ENCODE assay signal across 11 cellular contexts in the genomic region with DNA sequence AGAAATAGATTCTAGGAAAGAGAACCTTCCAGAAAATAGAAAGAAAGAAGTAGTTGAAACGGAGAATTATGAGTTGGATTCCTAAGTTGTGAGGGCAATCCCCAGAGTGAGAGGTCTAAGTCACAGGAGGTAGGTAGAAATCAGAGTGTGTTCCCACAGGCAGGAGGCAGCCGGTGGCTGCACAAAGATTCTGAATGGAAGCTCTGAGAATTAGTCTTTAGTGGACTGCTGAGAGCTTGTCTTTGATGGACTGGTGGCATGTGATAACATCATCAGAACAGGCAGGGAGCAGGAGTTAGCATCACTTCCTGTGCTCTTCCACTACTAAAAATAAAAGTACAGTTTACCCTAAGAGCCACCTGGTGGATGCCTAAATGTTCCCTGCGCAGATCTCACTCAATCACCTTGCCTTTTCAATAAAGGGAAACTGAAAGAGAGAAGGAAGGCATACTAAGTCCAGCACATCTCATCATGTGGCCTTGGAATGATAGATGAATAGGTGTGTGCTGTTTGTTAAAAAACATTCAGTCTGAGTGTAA.
DNase-seq lines count a peak whose midpoint lies in the region; ATAC-seq and TF ChIP-seq lines count a peak whose summit lies in the region.
"Had no signal": no experiment of that assay in that cellular context is flagged by ENCODE, and none has a peak within 500 bp of the region (broad histone marks: within the 10 kb centered on the region; RNA-seq: fewer than 3 reads in every experiment).

No MANE protein-coding gene starts in this region.

- peaks cover 25% of the 10 kb centered on the region for H3K4me1 Mint-ChIP-seq in WTC11
- H3K4me1 Mint-ChIP-seq in Calu3 (ENCODE audit: low read depth, unreplicated experiment), result no peaks in the 10 kb centered on the region

- CTCF ChIA-PET in WTC11 (lab: Charles Lee), result no interaction called here
- CTCF ChIA-PET in Calu3 (lab: Charles Lee), result no interaction called here

- H3K27ac ChIP-seq in osteoblast (ENCODE audit: low read depth, low read length), result no peak overlapping the region

- H3K4me2 ChIP-seq in osteoblast (ENCODE audit: insufficient read depth, low read length), result no peak overlapping the region

- POLR2A ChIA-PET in WTC11 (lab: Charles Lee), result no interaction called here

- intact Hi-C loops in Calu3 (cut with micrococcal nuclease; ENCODE audit: unreplicated experiment), result loop anchor here (10.0 kb wide), 1 partner anchor 835 kb away; no protein-coding TSS in a partner anchor
- intact Hi-C loops in cardiac septum (cut with DNase I), result no loop called here

- no peaks in the 10 kb centered on the region for H4K20me1 ChIP-seq in osteoblast (ENCODE audit: insufficient read depth, low read length)

- no TSS peak for BruUV-seq in Calu3 (replicated peaks; lab: Mats Ljungman, UMichigan)

- H3K9me3 Mint-ChIP-seq in WTC11 (no peaks in the 10 kb centered on the region), Calu3 (ENCODE audit: low read depth, unreplicated experiment) (peaks cover 3% of the 10 kb centered on the region)
- H3K9me3 Mint-ChIP-seq: stimulated activated naive CD8-positive, alpha-beta T cell treated with anti-CD3 and anti-CD28 coated beads, Interleukin-15, Interleukin-2, amounts not matched to agents 100 ng/mL and 50 ng/mL, for 24 hours had no signal

- H3K4me3 ChIP-seq in GM12865 (ENCODE audit: low read depth, low read length) (no peak overlapping the region), osteoblast (ENCODE audit: insufficient read depth, low read length) (no peak overlapping the region)

- H2AFZ ChIP-seq in osteoblast (ENCODE audit: low read length), result no peak overlapping the region

- H3K27ac Mint-ChIP-seq in WTC11, result no peak overlapping the region
- no peak overlapping the region for H3K27ac Mint-ChIP-seq in Calu3 (ENCODE audit: unreplicated experiment)
- H3K27ac Mint-ChIP-seq: stimulated activated naive CD8-positive, alpha-beta T cell treated with anti-CD3 and anti-CD28 coated beads, Interleukin-15, Interleukin-2, amounts not matched to agents 100 ng/mL and 50 ng/mL, for 24 hours had no signal

- no peaks in the 10 kb centered on the region for H3K27me3 Mint-ChIP-seq in WTC11 (ENCODE audit: low read depth)
- no peaks in the 10 kb centered on the region for H3K27me3 Mint-ChIP-seq in Calu3 (ENCODE audit: unreplicated experiment)
- H3K27me3 Mint-ChIP-seq: stimulated activated naive CD8-positive, alpha-beta T cell treated with anti-CD3 and anti-CD28 coated beads, Interleukin-15, Interleukin-2, amounts not matched to agents 100 ng/mL and 50 ng/mL, for 24 hours had no signal

- no peaks in the 10 kb centered on the region for H3K27me3 ChIP-seq in osteoblast (ENCODE audit: insufficient read depth, low read length)

- no peaks in the 10 kb centered on the region for H3K9me3 ChIP-seq in osteoblast (ENCODE audit: low read depth, low read length)

- H3K36me3 ChIP-seq in osteoblast (ENCODE audit: insufficient read depth, low read length), result no peaks in the 10 kb centered on the region

- no peaks in the 10 kb centered on the region for H3K79me2 ChIP-seq in osteoblast (ENCODE audit: insufficient read depth, low read length)

- H3K4me1 ChIP-seq in osteoblast (ENCODE audit: insufficient read depth, low read length), result no peaks in the 10 kb centered on the region

- no peaks in the 10 kb centered on the region for H3K36me3 Mint-ChIP-seq in WTC11
- H3K36me3 Mint-ChIP-seq in Calu3 (ENCODE audit: insufficient read depth, unreplicated experiment), result no peaks in the 10 kb centered on the region

- no peak overlapping the region for H3K4me3 Mint-ChIP-seq in WTC11
- H3K4me3 Mint-ChIP-seq in Calu3 (ENCODE audit: low read depth, unreplicated experiment), result no peak overlapping the region
- H3K4me3 Mint-ChIP-seq: stimulated activated naive CD8-positive, alpha-beta T cell treated with anti-CD3 and anti-CD28 coated beads, Interleukin-15, Interleukin-2, amounts not matched to agents 100 ng/mL and 50 ng/mL, for 24 hours had no signal

- peak; percentile 16 for DNase-seq in GM12865 (ENCODE audit: low read depth)
- DNase-seq in WTC11 (ENCODE audit: low spot score), result no peak
- DNase-seq in Calu3, result no peak
- DNase-seq in osteoblast (ENCODE audit: insufficient read length, low spot score, missing footprints), result no peak
- DNase-seq in cardiac septum (ENCODE audit: low spot score), result no peak
- DNase-seq: effector memory CD4-positive, alpha-beta T cell; NCI-H2227 treated with DMSO at 0.1 percent for 48 hours had no signal

- ATAC-seq in GM21360 (IDR thresholded peaks at IDR 0.05; ENCODE audit: unreplicated experiment) (peak; percentile 94), HG03469 (IDR thresholded peaks at IDR 0.05; ENCODE audit: unreplicated experiment) (peak; percentile 69), WTC11 (peak; percentile 69), HG02642 (IDR thresholded peaks at IDR 0.05; ENCODE audit: poor library complexity, unreplicated experiment) (no peak)

- TF ChIP-seq CTCF in GM12865 (IDR thresholded peaks at IDR 0.05; ENCODE audit: insufficient read depth, low read depth, low read length, missing control alignments) (no peak), WTC11 (IDR thresholded peaks at IDR 0.05) (no peak), Calu3 (IDR thresholded peaks at IDR 0.05; ENCODE audit: unreplicated experiment) (no peak), osteoblast (IDR thresholded peaks at IDR 0.05; ENCODE audit: extremely low read depth, low read depth, low read length) (no peak)

TF ChIP-seq in WTC11, 78 proteins besides CTCF, POLR2A, EP300 and RAD21 (continues in another document):
- TF ChIP-seq NFYB (CRISPR knock-in tag; conservative IDR thresholded peaks at IDR 0.05; ENCODE audit: low read depth) (no peak), ZNF281 (CRISPR knock-in tag; IDR thresholded peaks at IDR 0.05) (no peak), USF2 (CRISPR knock-in tag; IDR thresholded peaks at IDR 0.05) (no peak), ATF3 (CRISPR knock-in tag; conservative IDR thresholded peaks at IDR 0.05) (no peak), ZNF138 (CRISPR knock-in tag; conservative IDR thresholded peaks at IDR 0.05) (no peak), SP1 (CRISPR knock-in tag; conservative IDR thresholded peaks at IDR 0.05) (no peak), ETV6 (CRISPR knock-in tag; IDR thresholded peaks at IDR 0.05) (no peak)
- TF ChIP-seq, protein P1, sequence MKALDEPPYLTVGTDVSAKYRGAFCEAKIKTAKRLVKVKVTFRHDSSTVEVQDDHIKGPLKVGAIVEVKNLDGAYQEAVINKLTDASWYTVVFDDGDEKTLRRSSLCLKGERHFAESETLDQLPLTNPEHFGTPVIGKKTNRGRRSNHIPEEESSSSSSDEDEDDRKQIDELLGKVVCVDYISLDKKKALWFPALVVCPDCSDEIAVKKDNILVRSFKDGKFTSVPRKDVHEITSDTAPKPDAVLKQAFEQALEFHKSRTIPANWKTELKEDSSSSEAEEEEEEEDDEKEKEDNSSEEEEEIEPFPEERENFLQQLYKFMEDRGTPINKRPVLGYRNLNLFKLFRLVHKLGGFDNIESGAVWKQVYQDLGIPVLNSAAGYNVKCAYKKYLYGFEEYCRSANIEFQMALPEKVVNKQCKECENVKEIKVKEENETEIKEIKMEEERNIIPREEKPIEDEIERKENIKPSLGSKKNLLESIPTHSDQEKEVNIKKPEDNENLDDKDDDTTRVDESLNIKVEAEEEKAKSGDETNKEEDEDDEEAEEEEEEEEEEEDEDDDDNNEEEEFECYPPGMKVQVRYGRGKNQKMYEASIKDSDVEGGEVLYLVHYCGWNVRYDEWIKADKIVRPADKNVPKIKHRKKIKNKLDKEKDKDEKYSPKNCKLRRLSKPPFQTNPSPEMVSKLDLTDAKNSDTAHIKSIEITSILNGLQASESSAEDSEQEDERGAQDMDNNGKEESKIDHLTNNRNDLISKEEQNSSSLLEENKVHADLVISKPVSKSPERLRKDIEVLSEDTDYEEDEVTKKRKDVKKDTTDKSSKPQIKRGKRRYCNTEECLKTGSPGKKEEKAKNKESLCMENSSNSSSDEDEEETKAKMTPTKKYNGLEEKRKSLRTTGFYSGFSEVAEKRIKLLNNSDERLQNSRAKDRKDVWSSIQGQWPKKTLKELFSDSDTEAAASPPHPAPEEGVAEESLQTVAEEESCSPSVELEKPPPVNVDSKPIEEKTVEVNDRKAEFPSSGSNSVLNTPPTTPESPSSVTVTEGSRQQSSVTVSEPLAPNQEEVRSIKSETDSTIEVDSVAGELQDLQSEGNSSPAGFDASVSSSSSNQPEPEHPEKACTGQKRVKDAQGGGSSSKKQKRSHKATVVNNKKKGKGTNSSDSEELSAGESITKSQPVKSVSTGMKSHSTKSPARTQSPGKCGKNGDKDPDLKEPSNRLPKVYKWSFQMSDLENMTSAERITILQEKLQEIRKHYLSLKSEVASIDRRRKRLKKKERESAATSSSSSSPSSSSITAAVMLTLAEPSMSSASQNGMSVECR (CRISPR knock-in tag; IDR thresholded peaks at IDR 0.05; ENCODE audit: borderline replicate concordance), result no peak
